ENCODE assay signal across 14 cellular contexts in genomic region chrX:103656623-103657022, GRCh38. TPM values are rescaled to one million over a fixed set of nuclear protein-coding genes. Genes with fewer than 3 reads are reported as not detected.
DNase-seq lines count a peak whose midpoint lies in the region; ATAC-seq, FAIRE-seq and TF ChIP-seq lines count a peak whose summit lies in the region.
"Had no signal": no experiment of that assay in that cellular context is flagged by ENCODE, and none has a peak within 500 bp of the region (broad histone marks: within the 10 kb centered on the region; RNA-seq: fewer than 3 reads in every experiment).

No MANE protein-coding gene starts in this region.

- peak; percentile 94 for FAIRE-seq in astrocyte (lab: Jason Lieb, UNC)

- no peaks in the 10 kb centered on the region for H3K9me2 ChIP-seq in OCI-LY7 (ENCODE audit: insufficient read depth, low read length)

- H4K20me1 ChIP-seq in IMR-90 (ENCODE audit: insufficient read depth, low read length) (no peaks in the 10 kb centered on the region), astrocyte (ENCODE audit: insufficient read depth, low read length) (no peaks in the 10 kb centered on the region), OCI-LY7 (ENCODE audit: insufficient read depth, low read length) (no peaks in the 10 kb centered on the region)

- no peak overlapping the region for H2AK5ac ChIP-seq in IMR-90 (ENCODE audit: low read depth, low read length)

- H3K79me1 ChIP-seq in IMR-90 (ENCODE audit: low read depth in 1 of 2, low read length in 2 of 2): no peaks in the 10 kb centered on the region

- in situ Hi-C loops in IMR-90 (cut with MboI; ENCODE audit: low sequenced_read_pairs): no loop called here

- ATAC-seq in IMR-90 (ENCODE audit: low read depth) (peak; percentile 59), HG02852 (IDR thresholded peaks at IDR 0.05; ENCODE audit: unreplicated experiment) (no peak)

- peak overlapping the region; percentile 48 for H2BK5ac ChIP-seq in IMR-90 (ENCODE audit: low read depth, low read length, poor library complexity, severe bottlenecking)

- no peak overlapping the region for H3K56ac ChIP-seq in IMR-90 (ENCODE audit: extremely low read depth, insufficient read depth, low read length)

- dilution Hi-C loops in IMR-90 (cut with HindIII; ENCODE audit: low sequenced_read_pairs, unreplicated experiment): no loop called here

- H3K27ac ChIP-seq in IMR-90 (ENCODE audit: insufficient read depth, low read length) (no peak overlapping the region; the same call in 1 of the 2 replicates), astrocyte (ENCODE audit: low read depth, low read length) (peak overlapping the region; percentile 72), OCI-LY7 (ENCODE audit: low read depth, low read length, poor library complexity, severe bottlenecking) (no peak overlapping the region)
- H3K27ac ChIP-seq: neural progenitor cell had no signal

- H2AFZ ChIP-seq in IMR-90 (replicated peaks; ENCODE audit: low read length, poor library complexity): no peak overlapping the region
- no peak overlapping the region for H2AFZ ChIP-seq in astrocyte (ENCODE audit: low read depth, low read length)
- H2AFZ ChIP-seq in OCI-LY7 (ENCODE audit: low read length): no peak overlapping the region
- H2AFZ ChIP-seq: neural progenitor cell had no signal

- H2BK20ac ChIP-seq in IMR-90 (ENCODE audit: low read depth, low read length): peak overlapping the region; percentile 59

- H3K4me1 ChIP-seq in IMR-90 (ENCODE audit: control insufficient read depth, insufficient read depth, low read length): no peaks in the 10 kb centered on the region
- peaks cover 2% of the 10 kb centered on the region for H3K4me1 ChIP-seq in astrocyte (ENCODE audit: insufficient read depth, low read length)
- no peaks in the 10 kb centered on the region for H3K4me1 ChIP-seq in OCI-LY7 (ENCODE audit: insufficient read depth, low read length, poor library complexity, severe bottlenecking)
- H3K4me1 ChIP-seq: neural progenitor cell had no signal

- no peaks in the 10 kb centered on the region for H3K36me3 ChIP-seq in IMR-90 (ENCODE audit: control insufficient read depth, insufficient read depth, low read length)
- H3K36me3 ChIP-seq in astrocyte (ENCODE audit: insufficient read depth, low read length): no peaks in the 10 kb centered on the region
- no peaks in the 10 kb centered on the region for H3K36me3 ChIP-seq in OCI-LY7 (ENCODE audit: insufficient read depth, low read length)
- H3K36me3 ChIP-seq: neural progenitor cell had no signal

- H2AK9ac ChIP-seq in IMR-90 (replicated peaks; ENCODE audit: low read depth, low read length, poor library complexity): no peak overlapping the region

- no peak overlapping the region for H3K18ac ChIP-seq in IMR-90 (ENCODE audit: low read depth, low read length)

- no peak overlapping the region for H3K27ac Mint-ChIP-seq in astrocyte (ENCODE audit: unreplicated experiment)
- H3K27ac Mint-ChIP-seq: neural progenitor cell had no signal

- no peak overlapping the region for H4K5ac ChIP-seq in IMR-90 (ENCODE audit: low read depth, low read length)

- no peak for TF ChIP-seq RAD21 in IMR-90 (IDR thresholded peaks at IDR 0.05; ENCODE audit: low read length)

- peak overlapping the region; percentile 25; the same call in 1 of the 2 replicates for H4K91ac ChIP-seq in IMR-90 (ENCODE audit: insufficient read depth, low read depth, low read length)

- DNase-seq in AG08396 (ENCODE audit: low spot score) (peak; percentile 40), IMR-90 (peak; percentile 83), astrocyte (ENCODE audit: low read depth) (peak; percentile 59), kidney tubule cell (ENCODE audit: low spot score) (peak; percentile 94), cerebellar cortex (ENCODE audit: low spot score) (no peak), germinal center (ENCODE audit: low spot score) (no peak), OCI-LY7 (ENCODE audit: low spot score) (no peak)
- DNase-seq: activated effector memory CD4-positive, alpha-beta T cell treated with Interleukin-2 at 50 U/mL for 16 hours; C1 segment of cervical spinal cord; islet precursor cell; NCI-H1105 treated with DMSO at 0.1 percent for 48 hours had no signal

- 0% methylated on average over 1 of the region's 3 CpGs; no CpG with 5 or more reads in 1 of the 2 experiments for WGBS in IMR-90 (ENCODE audit: extremely low coverage in 2 of 2, insufficient read length in 1 of 2), 2 experiments

- CTCF ChIA-PET in IMR-90 (lab: Yijun Ruan, JAX) (interaction anchor here (0.8 kb wide), 1 partner anchor 16 kb away, joined by 3 read pairs; no protein-coding TSS in a partner anchor), OCI-LY7 (lab: Charles Lee; ENCODE audit: unreplicated experiment) (interaction anchor here (0.5 to 0.6 kb wide), 2 partner anchors 60 to 380 kb away, joined by 3 to 4 read pairs; no protein-coding TSS in a partner anchor)

- H3K4me3 Mint-ChIP-seq in astrocyte (ENCODE audit: unreplicated experiment): no peak overlapping the region
- H3K4me3 Mint-ChIP-seq: neural progenitor cell had no signal

- H3K79me2 ChIP-seq in astrocyte (ENCODE audit: insufficient read depth, low read length) (no peaks in the 10 kb centered on the region), OCI-LY7 (ENCODE audit: insufficient read depth, low read depth, low read length) (no peaks in the 10 kb centered on the region)

- H3K4me3 ChIP-seq in IMR-90 (ENCODE audit: insufficient read depth, low read depth, low read length) (no peak overlapping the region), astrocyte (ENCODE audit: insufficient read depth, low read depth, low read length) (no peak overlapping the region), OCI-LY7 (ENCODE audit: low read depth, low read length, poor library complexity, severe bottlenecking) (no peak overlapping the region)
- H3K4me3 ChIP-seq: neural progenitor cell had no signal

- H3K9me3 ChIP-seq in IMR-90 (ENCODE audit: control insufficient read depth, insufficient read depth, low read length) (no peaks in the 10 kb centered on the region), astrocyte (ENCODE audit: insufficient read depth, low read depth, low read length) (no peaks in the 10 kb centered on the region), OCI-LY7 (ENCODE audit: low read length) (no peaks in the 10 kb centered on the region)

- TF ChIP-seq POLR2A in IMR-90 (IDR thresholded peaks at IDR 0.05; ENCODE audit: low read depth, low read length): no peak

- 0 out of 4 replicates have a peak overlapping the region, but pooled peaks of 1 of the 2 experiments have one; percentile 8 for H4K8ac ChIP-seq in IMR-90 (ENCODE audit: low read depth in 2 of 2, low read length in 2 of 2)

- no peak overlapping the region for H3K14ac ChIP-seq in IMR-90 (replicated peaks; ENCODE audit: low read depth, low read length)

- TF ChIP-seq CTCF in IMR-90 (conservative IDR thresholded peaks at IDR 0.05; ENCODE audit: low read depth, low read length) (no peak), astrocyte (IDR thresholded peaks at IDR 0.05; ENCODE audit: insufficient read depth, low read depth, low read length) (no peak), OCI-LY7 (conservative IDR thresholded peaks at IDR 0.05; ENCODE audit: low read length) (no peak)

- H3K4me1 Mint-ChIP-seq in astrocyte (ENCODE audit: low read depth, unreplicated experiment): no peaks in the 10 kb centered on the region
- H3K4me1 Mint-ChIP-seq: neural progenitor cell had no signal

- H3K4ac ChIP-seq in IMR-90 (ENCODE audit: low read depth, low read length): no peak overlapping the region

- POLR2A ChIA-PET in IMR-90 (lab: Charles Lee; ENCODE audit: unreplicated experiment) (no interaction called here), OCI-LY7 (lab: Charles Lee) (interaction anchor here (0.9 kb wide), 1 partner anchor 12 kb away, joined by 3 read pairs; no protein-coding TSS in a partner anchor)

- H2BK15ac ChIP-seq in IMR-90 (ENCODE audit: low read depth, low read length): no peak overlapping the region; the same call in 2 of the 3 replicates

- H3K27me3 ChIP-seq in IMR-90 (ENCODE audit: control insufficient read depth, insufficient read depth, low read length): peaks cover 2% of the 10 kb centered on the region; the same call in 1 of the 2 replicates
- H3K27me3 ChIP-seq in astrocyte (ENCODE audit: insufficient read depth, low read length): no peaks in the 10 kb centered on the region
- H3K27me3 ChIP-seq: neural progenitor cell had no signal

- BruUV-seq in IMR-90 (replicated peaks; lab: Mats Ljungman, UMichigan) (no TSS peak), OCI-LY7 (replicated peaks; lab: Mats Ljungman, UMichigan) (no TSS peak)

- no peaks in the 10 kb centered on the region for H3K36me3 Mint-ChIP-seq in astrocyte (ENCODE audit: low read depth, unreplicated experiment)
- H3K36me3 Mint-ChIP-seq: neural progenitor cell had no signal

- no peaks in the 10 kb centered on the region for H3K27me3 Mint-ChIP-seq in astrocyte (ENCODE audit: low read depth, unreplicated experiment)

- H3K9me3 Mint-ChIP-seq in astrocyte (ENCODE audit: unreplicated experiment): no peaks in the 10 kb centered on the region

- no peaks in the 10 kb centered on the region for H3K9me1 ChIP-seq in IMR-90 (ENCODE audit: insufficient read depth, low read length)

- H3K9ac ChIP-seq in IMR-90 (ENCODE audit: low read depth, low read length): no peak overlapping the region
- no peak overlapping the region for H3K9ac ChIP-seq in astrocyte (ENCODE audit: low read length)
- H3K9ac ChIP-seq: neural progenitor cell had no signal

- no peak overlapping the region for H3K23ac ChIP-seq in IMR-90 (ENCODE audit: low read depth, low read length)

- intact Hi-C loops in IMR-90 (cut with micrococcal nuclease): no loop called here
- intact Hi-C loops in OCI-LY7 (cut with micrococcal nuclease; ENCODE audit: unreplicated experiment): no loop called here

- H2BK120ac ChIP-seq in IMR-90 (ENCODE audit: low read depth, low read length): peak overlapping the region; percentile 59

- H3K4me2 ChIP-seq in IMR-90 (ENCODE audit: low read depth, low read length): no peak overlapping the region
- peak overlapping the region; percentile 6 for H3K4me2 ChIP-seq in astrocyte (ENCODE audit: low read length)
- no peak overlapping the region for H3K4me2 ChIP-seq in OCI-LY7 (ENCODE audit: low read length)
- H3K4me2 ChIP-seq: neural progenitor cell had no signal

RNA-seq across cellular contexts. Expression of gene TCEAL1, which starts 27.8 kb away (rescaled TPM):
- total RNA-seq in IMR-90 (2012; rRNA removed): 9.1 and 15.0 TPM in 2 replicates
- 18.8 and 21.8 TPM in 2 replicates for polyA plus RNA-seq in IMR-90 (2012; rRNA removed)
- 8.8 and 11.6 TPM in 2 replicates for polyA plus RNA-seq in IMR-90 (2012; cell fraction: cytosol; rRNA removed)
- 7.4 and 22.6 TPM in 2 replicates for polyA plus RNA-seq in IMR-90 (2012; cell fraction: nucleus; rRNA removed; ENCODE audit: low replicate concordance)
- total RNA-seq in astrocyte: 9.6 and 12.3 TPM in 2 replicates
- 11.7 and 28.2 TPM in 2 replicates for total RNA-seq in OCI-LY7 (2014; rRNA removed; shearing (Covaris generic))
- 17.4 and 18.1 TPM in 2 replicates for total RNA-seq in OCI-LY7 (2022)

RNA-seq across cellular contexts. Expression of gene MORF4L2, which starts 29.9 kb away (rescaled TPM):
- 1,218 and 1,398 TPM in 2 replicates for total RNA-seq in IMR-90 (2012; rRNA removed)
- polyA plus RNA-seq in IMR-90 (2012; rRNA removed): 501 and 795 TPM in 2 replicates
- 175 and 256 TPM in 2 replicates for polyA plus RNA-seq in IMR-90 (2012; cell fraction: cytosol; rRNA removed)
- polyA plus RNA-seq in IMR-90 (2012; cell fraction: nucleus; rRNA removed; ENCODE audit: low replicate concordance): 60.4 and 480 TPM in 2 replicates
- 514 and 533 TPM in 2 replicates for total RNA-seq in astrocyte
- total RNA-seq in OCI-LY7 (2014; rRNA removed; shearing (Covaris generic)): 165 and 201 TPM in 2 replicates
- total RNA-seq in OCI-LY7 (2022): 223 and 257 TPM in 2 replicates

RNA-seq across cellular contexts. Expression of gene TCEAL3, which starts 48.9 kb away (rescaled TPM):
- 3.2 and 13.1 TPM in 2 replicates for total RNA-seq in IMR-90 (2012; rRNA removed)
- 21.9 and 24.2 TPM in 2 replicates for polyA plus RNA-seq in IMR-90 (2012; rRNA removed)
- 10.3 and 15.0 TPM in 2 replicates for polyA plus RNA-seq in IMR-90 (2012; cell fraction: cytosol; rRNA removed)
- 1.8 and 7.0 TPM in 2 replicates for polyA plus RNA-seq in IMR-90 (2012; cell fraction: nucleus; rRNA removed; ENCODE audit: low replicate concordance)
- total RNA-seq in astrocyte: 13.5 and 15.2 TPM in 2 replicates
- 0.19 and 0.33 TPM in 2 replicates for total RNA-seq in OCI-LY7 (2014; rRNA removed; shearing (Covaris generic))
- 4.0 and 5.5 TPM in 2 replicates for total RNA-seq in OCI-LY7 (2022)

RNA-seq across cellular contexts. Expression of gene TMEM31, which starts 54.1 kb away (rescaled TPM):
- total RNA-seq in IMR-90 (2012; rRNA removed) (not detected in 2 replicates), astrocyte (0.43 TPM in 1 of 2 replicates, not detected in the other), OCI-LY7 (2022) (0.53 and 0.65 TPM in 2 replicates)
- 0.17 TPM in 1 of 2 replicates, not detected in the other for polyA plus RNA-seq in IMR-90 (2012; rRNA removed)
- 0.09 TPM in 1 of 2 replicates, not detected in the other for polyA plus RNA-seq in IMR-90 (2012; cell fraction: cytosol; rRNA removed)
- polyA plus RNA-seq in IMR-90 (2012; cell fraction: nucleus; rRNA removed; ENCODE audit: low replicate concordance): 0.14 TPM in 1 of 2 replicates, not detected in the other
- not detected in 2 replicates for total RNA-seq in OCI-LY7 (2014; rRNA removed; shearing (Covaris generic))
- total RNA-seq: T-helper 1 cell treated with Interleukin-12 subunit alpha and Interleukin-12 subunit beta and Interleukin-4 antibody, amounts not matched to agents 30 ng/mL and 1 ng/mL, for 36 hours had no signal

Comparison
In these comparisons a context has a peak if more than half of its experiments do, and no peak if none do; other contexts are left out.
1. DNase-seq: peak in AG08396 (single experiment), IMR-90 (single experiment), astrocyte (single experiment) and kidney tubule cell (single experiment); none in cerebellar cortex (single experiment), germinal center (single experiment) and OCI-LY7 (single experiment).